ENCODE assay signal across 9 cellular contexts in the genomic region with DNA sequence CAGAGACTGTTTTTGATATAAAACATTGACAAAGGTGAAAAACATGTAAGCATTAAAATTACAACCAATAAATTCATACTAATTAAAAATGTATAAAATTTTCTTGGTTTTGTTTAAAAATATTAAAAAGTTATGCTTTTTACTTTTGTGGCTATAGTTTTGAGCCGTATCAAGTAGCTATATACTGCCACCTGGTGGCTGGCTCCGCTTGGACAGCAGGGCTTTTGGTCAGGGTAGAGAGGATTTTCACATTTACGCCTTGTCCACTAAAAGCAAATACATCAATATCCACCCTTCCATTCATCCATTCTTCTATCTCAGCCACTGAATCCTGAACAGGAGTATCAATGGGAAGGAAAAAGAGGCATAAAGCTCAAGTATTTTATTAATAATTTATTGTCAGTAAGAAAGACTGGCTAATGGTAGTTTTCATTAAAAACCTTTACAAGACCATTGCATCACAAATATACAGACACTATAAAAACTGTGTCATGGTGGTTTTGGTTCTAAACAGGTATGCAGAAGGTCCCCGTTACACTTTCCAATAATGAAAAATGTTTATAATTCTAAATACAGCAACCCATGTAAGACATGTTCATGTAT. TPM values are rescaled to one million over a fixed set of nuclear protein-coding genes. Genes with fewer than 3 reads are reported as not detected.
DNase-seq lines count a peak whose midpoint lies in the region; ATAC-seq, FAIRE-seq and TF ChIP-seq lines count a peak whose summit lies in the region.
"Had no signal": no experiment of that assay in that cellular context is flagged by ENCODE, and none has a peak within 500 bp of the region (broad histone marks: within the 10 kb centered on the region; RNA-seq: fewer than 3 reads in every experiment).

No MANE protein-coding gene starts in this region.

- BruUV-seq in K562 (replicated peaks; lab: Mats Ljungman, UMichigan), result no TSS peak

- TF ChIP-seq CTCF in K562 (IDR thresholded peaks at IDR 0.05 in 2 of 3, conservative IDR thresholded peaks at IDR 0.05 in 1 of 3; ENCODE audit: insufficient read depth in 2 of 3, low read depth in 1 of 3, low read length in 3 of 3), result peak; percentile 72 to 83 (median 74)

- H3K4me1 Mint-ChIP-seq in CD4-positive, CD25-positive, alpha-beta regulatory T cell, result no peaks in the 10 kb centered on the region
- no peaks in the 10 kb centered on the region for H3K4me1 Mint-ChIP-seq in T-helper 2 cell treated with Interferon-gamma antibody and Interleukin-4, amounts not matched to agents 5 μg/mL and 100 μg/mL, for 36 hours (ENCODE audit: low read depth)
- H3K4me1 Mint-ChIP-seq in immature natural killer cell, result no peaks in the 10 kb centered on the region

- peak; percentile 32 to 49 (median 35) for DNase-seq in CD4-positive, CD25-positive, alpha-beta regulatory T cell
- DNase-seq in T-helper 2 cell treated with Interferon-gamma antibody and Interleukin-4, amounts not matched to agents 5 μg/mL and 100 μg/mL, for 36 hours (ENCODE audit: low spot score), result peak; percentile 8
- DNase-seq in K562 (ENCODE audit: extremely low read depth in 1 of 4, low spot score in 3 of 4), result peak; percentile 61 to 79 (median 64)
- peak; percentile 13 to 41 (median 28) for DNase-seq in immature natural killer cell
- DNase-seq in stimulated activated CD4-positive, alpha-beta T cell treated with anti-CD3 and anti-CD28 coated beads, Interleukin-1b, Interleukin-23, amount 100 ng/mL, for 4 hours (ENCODE audit: low read depth in 2 of 2), result peak; percentile 39 to 50

- TF ChIP-seq EP300 in K562 (IDR thresholded peaks at IDR 0.05; ENCODE audit: low read length), result no peak

- no peaks in the 10 kb centered on the region for H3K36me3 Mint-ChIP-seq in CD4-positive, CD25-positive, alpha-beta regulatory T cell
- H3K36me3 Mint-ChIP-seq in T-helper 2 cell treated with Interferon-gamma antibody and Interleukin-4, amounts not matched to agents 5 μg/mL and 100 μg/mL, for 36 hours (ENCODE audit: low read depth), result no peaks in the 10 kb centered on the region
- H3K36me3 Mint-ChIP-seq in immature natural killer cell, result no peaks in the 10 kb centered on the region

- no peak for ATAC-seq in CD4-positive, CD25-positive, alpha-beta regulatory T cell (ENCODE audit: low read depth in 2 of 2)
- ATAC-seq in GM18861 (IDR thresholded peaks at IDR 0.05; ENCODE audit: unreplicated experiment) (peak; percentile 75), HG03469 (IDR thresholded peaks at IDR 0.05; ENCODE audit: unreplicated experiment) (peak; percentile 89), K562 (peak; percentile 91), HG03439 (IDR thresholded peaks at IDR 0.05; ENCODE audit: unreplicated experiment) (no peak)

- H3K79me2 ChIP-seq in K562 (ENCODE audit: control insufficient read depth, insufficient read depth, low read length), result no peaks in the 10 kb centered on the region

- WGBS in K562 (ENCODE audit: insufficient coverage, low coverage, missing lambda C conversion rate), result 22% methylated on average over 4 of the region's 4 CpGs

- no peak overlapping the region for H3K27ac ChIP-seq in CD4-positive, CD25-positive, alpha-beta regulatory T cell (ENCODE audit: insufficient read depth, low read length, poor library complexity, severe bottlenecking)
- no peak overlapping the region for H3K27ac ChIP-seq in K562 (ENCODE audit: extremely low read depth, low read depth, low read length)

- peaks cover 0 to 2% (median 0%) of the 10 kb centered on the region in 7 donors for H3K9me3 Mint-ChIP-seq in CD4-positive, CD25-positive, alpha-beta regulatory T cell
- H3K9me3 Mint-ChIP-seq in T-helper 2 cell treated with Interferon-gamma antibody and Interleukin-4, amounts not matched to agents 5 μg/mL and 100 μg/mL, for 36 hours, result peaks cover 1% of the 10 kb centered on the region
- peaks cover 0 to 6% (median 0%) of the 10 kb centered on the region in 6 donors for H3K9me3 Mint-ChIP-seq in immature natural killer cell

- CTCF ChIA-PET in K562 (lab: Yijun Ruan, JAX; ENCODE audit: low intra/inter-chr PET ratio), result interaction anchor here (0.8 to 2.1 kb wide), 4 partner anchors 115 to 290 kb away, joined by 3 to 22 read pairs (median 5); no protein-coding TSS in a partner anchor

- no peaks in the 10 kb centered on the region for H3K27me3 ChIP-seq in CD4-positive, CD25-positive, alpha-beta regulatory T cell (ENCODE audit: control insufficient read depth, insufficient read depth, low read length)
- H3K27me3 ChIP-seq in K562 (ENCODE audit: control insufficient read depth in 2 of 2, insufficient read depth in 2 of 2, low read length in 2 of 2), result no peaks in the 10 kb centered on the region

- POLR2A ChIA-PET in K562 (lab: Yijun Ruan, JAX), result interaction anchor here (1.0 kb wide), 1 partner anchor 19 kb away, joined by 3 read pairs; no protein-coding TSS in a partner anchor

- no peak overlapping the region for H3K4me3 ChIP-seq in CD4-positive, CD25-positive, alpha-beta regulatory T cell (ENCODE audit: low read depth, low read length)
- no peak overlapping the region for H3K4me3 ChIP-seq in K562

- H4K20me1 ChIP-seq in K562 (replicated peaks; ENCODE audit: control insufficient read depth, insufficient read depth, low read length), result no peaks in the 10 kb centered on the region

- H3K4me2 ChIP-seq in K562 (ENCODE audit: insufficient read depth, low read length), result no peak overlapping the region

- peak; percentile 79 to 85 for TF ChIP-seq RAD21 in K562 (CRISPR knock-in tag; conservative IDR thresholded peaks at IDR 0.05 in 1 of 2, IDR thresholded peaks at IDR 0.05 in 1 of 2)

- H3K36me3 ChIP-seq in CD4-positive, CD25-positive, alpha-beta regulatory T cell (ENCODE audit: control insufficient read depth, insufficient read depth, low read length), result no peaks in the 10 kb centered on the region
- peaks cover 9% of the 10 kb centered on the region; the same call in 1 of the 3 replicates for H3K36me3 ChIP-seq in K562 (ENCODE audit: control insufficient read depth, insufficient read depth, low read length)

- in situ Hi-C loops in K562 (cut with MboI), result no loop called here

- H3K27ac Mint-ChIP-seq in CD4-positive, CD25-positive, alpha-beta regulatory T cell, result no peak overlapping the region
- H3K27ac Mint-ChIP-seq in T-helper 2 cell treated with Interferon-gamma antibody and Interleukin-4, amounts not matched to agents 5 μg/mL and 100 μg/mL, for 36 hours, result no peak overlapping the region
- H3K27ac Mint-ChIP-seq in immature natural killer cell, result no peak overlapping the region

- H3K9me3 ChIP-seq in CD4-positive, CD25-positive, alpha-beta regulatory T cell (ENCODE audit: control insufficient read depth in 2 of 2, low read length in 2 of 2), result no peaks in the 10 kb centered on the region
- H3K9me3 ChIP-seq in K562 (replicated peaks; ENCODE audit: control insufficient read depth, insufficient read depth, low read depth, low read length), result no peaks in the 10 kb centered on the region

- intact Hi-C loops in K562 (cut with micrococcal nuclease), result loop anchor here (1.0 kb wide), 3 partner anchors 114 to 290 kb away; no protein-coding TSS in a partner anchor

- no peak overlapping the region for H3K9ac ChIP-seq in K562 (ENCODE audit: insufficient read depth in 1 of 2, low read depth in 2 of 2, low read length in 2 of 2)

- no peak overlapping the region for H3K4me3 Mint-ChIP-seq in CD4-positive, CD25-positive, alpha-beta regulatory T cell
- no peak overlapping the region for H3K4me3 Mint-ChIP-seq in T-helper 2 cell treated with Interferon-gamma antibody and Interleukin-4, amounts not matched to agents 5 μg/mL and 100 μg/mL, for 36 hours
- no peak overlapping the region for H3K4me3 Mint-ChIP-seq in immature natural killer cell

- no peaks in the 10 kb centered on the region for H3K4me1 ChIP-seq in CD4-positive, CD25-positive, alpha-beta regulatory T cell (ENCODE audit: control insufficient read depth, insufficient read depth, low read length, poor library complexity, severe bottlenecking)
- H3K4me1 ChIP-seq in K562 (replicated peaks in 1 of 2; ENCODE audit: control insufficient read depth in 2 of 2, insufficient read depth in 2 of 2, low read length in 2 of 2), result no peaks in the 10 kb centered on the region

- TF ChIP-seq POLR2A in K562 (conservative IDR thresholded peaks at IDR 0.05), result no peak

- no peak overlapping the region for H2AFZ ChIP-seq in K562 (ENCODE audit: low read depth, low read length)

- H3K9me1 ChIP-seq in K562 (ENCODE audit: control insufficient read depth, insufficient read depth, low read length), result no peaks in the 10 kb centered on the region

- peaks cover 6% of the 10 kb centered on the region for H3K27me3 Mint-ChIP-seq in CD4-positive, CD25-positive, alpha-beta regulatory T cell
- H3K27me3 Mint-ChIP-seq in T-helper 2 cell treated with Interferon-gamma antibody and Interleukin-4, amounts not matched to agents 5 μg/mL and 100 μg/mL, for 36 hours (ENCODE audit: low read depth), result no peaks in the 10 kb centered on the region
- peaks cover 0 to 4% (median 1%) of the 10 kb centered on the region in 3 donors for H3K27me3 Mint-ChIP-seq in immature natural killer cell (ENCODE audit: low read depth in 3 of 3)

- peak; percentile 88 for FAIRE-seq in K562 (lab: Jason Lieb, UNC)

RNA-seq across cellular contexts. Expression of a gene that starts 32.1 kb away (rescaled TPM):
- total RNA-seq in CD4-positive, CD25-positive, alpha-beta regulatory T cell, result not detected
- not detected for polyA plus RNA-seq in CD4-positive, CD25-positive, alpha-beta regulatory T cell
- 0.23 TPM in 1 of 2 replicates, not detected in the other for total RNA-seq in K562 (2011; cell fraction: chromatin; rRNA removed; ENCODE audit: low replicate concordance)
- 0.33 TPM in 1 of 2 replicates, not detected in the other for total RNA-seq in K562 (2011; cell fraction: nucleolus; rRNA removed)
- total RNA-seq in K562 (2011; cell fraction: nucleoplasm; rRNA removed), result 0.29 TPM in 1 of 2 replicates, not detected in the other
- total RNA-seq in K562 (2014; rRNA removed), result 0.12 TPM in 1 of 2 replicates, not detected in the other
- total RNA-seq in K562 (2014; rRNA removed; fragmentation: Illumina TruSeq; extraction: Trizol), result not detected in 2 replicates
- 0.11 TPM in 1 of 2 replicates, not detected in the other for total RNA-seq in K562 (2015; rRNA removed; fragmentation: Illumina TruSeq; extraction: Trizol)
- not detected in 2 replicates for total RNA-seq in K562 (2021)
- polyA plus RNA-seq in K562 (2011; rRNA removed), result not detected in 2 replicates
- 0.12 TPM in 1 of 2 replicates, not detected in the other for polyA plus RNA-seq in K562 (2011; cell fraction: cytosol; rRNA removed)
- polyA plus RNA-seq in K562 (2011; cell fraction: nucleus; rRNA removed), result not detected in 2 replicates
- 0.05 and 0.29 TPM in 2 replicates for polyA plus RNA-seq in K562 (2012)
- 0.09 and 0.12 TPM in 2 replicates for polyA plus RNA-seq in K562 (2014; fragmentation: Illumina TruSeq; extraction: Trizol)
- under 1 TPM in 1 of 2 experiments, not detected in 1; 0.10 TPM for polyA plus RNA-seq in K562 (2014; fragmentation: Nextera tagmentation; extraction: Ambion mirVana)
- polyA plus RNA-seq in K562 (2014; rRNA removed), result 0.12 TPM in 1 of 2 replicates, not detected in the other
- not detected in 2 replicates for polyA minus RNA-seq in K562 (2011; rRNA and poly(A)+ RNA removed)
- not detected in 2 replicates for polyA minus RNA-seq in K562 (2011; cell fraction: cytosol; rRNA and poly(A)+ RNA removed)
- polyA minus RNA-seq in K562 (2011; cell fraction: nucleus; rRNA and poly(A)+ RNA removed), result not detected in 2 replicates
- not detected for polyA plus RNA-seq in immature natural killer cell
- total RNA-seq: activated CD8-positive, alpha-beta memory T cell treated with anti-CD3 and anti-CD28 coated beads for 36 hours had no signal

Comparison
In these comparisons a context has a peak if more than half of its experiments do, and no peak if none do; other contexts are left out.
1. ATAC-seq: peak in GM18861 (single experiment), HG03469 (single experiment) and K562 (single experiment); none in CD4-positive, CD25-positive, alpha-beta regulatory T cell (0 of 2) and HG03439 (single experiment).
2. DNase-seq: peak in every context shown above with its lines; median percentile 64 in K562; 44 in stimulated activated CD4-positive, alpha-beta T cell treated with anti-CD3 and anti-CD28 coated beads, Interleukin-1b, Interleukin-23, amount 100 ng/mL, for 4 hours; 35 in CD4-positive, CD25-positive, alpha-beta regulatory T cell; 28 in immature natural killer cell; 8 in T-helper 2 cell treated with Interferon-gamma antibody and Interleukin-4, amounts not matched to agents 5 μg/mL and 100 μg/mL, for 36 hours.